ENCODE assay signal across 1 cellular context in genomic region chr11:119315139-119316016, GRCh38.
TF ChIP-seq lines count a peak whose summit lies in the region.

No MANE protein-coding gene starts in this region.

TF ChIP-seq in K562, 482 proteins besides CTCF, POLR2A, EP300 and RAD21:
- TF ChIP-seq, protein P1, sequence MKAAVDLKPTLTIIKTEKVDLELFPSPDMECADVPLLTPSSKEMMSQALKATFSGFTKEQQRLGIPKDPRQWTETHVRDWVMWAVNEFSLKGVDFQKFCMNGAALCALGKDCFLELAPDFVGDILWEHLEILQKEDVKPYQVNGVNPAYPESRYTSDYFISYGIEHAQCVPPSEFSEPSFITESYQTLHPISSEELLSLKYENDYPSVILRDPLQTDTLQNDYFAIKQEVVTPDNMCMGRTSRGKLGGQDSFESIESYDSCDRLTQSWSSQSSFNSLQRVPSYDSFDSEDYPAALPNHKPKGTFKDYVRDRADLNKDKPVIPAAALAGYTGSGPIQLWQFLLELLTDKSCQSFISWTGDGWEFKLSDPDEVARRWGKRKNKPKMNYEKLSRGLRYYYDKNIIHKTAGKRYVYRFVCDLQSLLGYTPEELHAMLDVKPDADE (conservative IDR thresholded peaks at IDR 0.05; ENCODE audit: control insufficient read depth, low read depth, low read length): no peak
- TF ChIP-seq ZBTB33 (CRISPR knock-in tag; IDR thresholded peaks at IDR 0.05): 0 out of 2 replicates have a peak, but pooled peaks have one; percentile 10
- TF ChIP-seq, protein P2, sequence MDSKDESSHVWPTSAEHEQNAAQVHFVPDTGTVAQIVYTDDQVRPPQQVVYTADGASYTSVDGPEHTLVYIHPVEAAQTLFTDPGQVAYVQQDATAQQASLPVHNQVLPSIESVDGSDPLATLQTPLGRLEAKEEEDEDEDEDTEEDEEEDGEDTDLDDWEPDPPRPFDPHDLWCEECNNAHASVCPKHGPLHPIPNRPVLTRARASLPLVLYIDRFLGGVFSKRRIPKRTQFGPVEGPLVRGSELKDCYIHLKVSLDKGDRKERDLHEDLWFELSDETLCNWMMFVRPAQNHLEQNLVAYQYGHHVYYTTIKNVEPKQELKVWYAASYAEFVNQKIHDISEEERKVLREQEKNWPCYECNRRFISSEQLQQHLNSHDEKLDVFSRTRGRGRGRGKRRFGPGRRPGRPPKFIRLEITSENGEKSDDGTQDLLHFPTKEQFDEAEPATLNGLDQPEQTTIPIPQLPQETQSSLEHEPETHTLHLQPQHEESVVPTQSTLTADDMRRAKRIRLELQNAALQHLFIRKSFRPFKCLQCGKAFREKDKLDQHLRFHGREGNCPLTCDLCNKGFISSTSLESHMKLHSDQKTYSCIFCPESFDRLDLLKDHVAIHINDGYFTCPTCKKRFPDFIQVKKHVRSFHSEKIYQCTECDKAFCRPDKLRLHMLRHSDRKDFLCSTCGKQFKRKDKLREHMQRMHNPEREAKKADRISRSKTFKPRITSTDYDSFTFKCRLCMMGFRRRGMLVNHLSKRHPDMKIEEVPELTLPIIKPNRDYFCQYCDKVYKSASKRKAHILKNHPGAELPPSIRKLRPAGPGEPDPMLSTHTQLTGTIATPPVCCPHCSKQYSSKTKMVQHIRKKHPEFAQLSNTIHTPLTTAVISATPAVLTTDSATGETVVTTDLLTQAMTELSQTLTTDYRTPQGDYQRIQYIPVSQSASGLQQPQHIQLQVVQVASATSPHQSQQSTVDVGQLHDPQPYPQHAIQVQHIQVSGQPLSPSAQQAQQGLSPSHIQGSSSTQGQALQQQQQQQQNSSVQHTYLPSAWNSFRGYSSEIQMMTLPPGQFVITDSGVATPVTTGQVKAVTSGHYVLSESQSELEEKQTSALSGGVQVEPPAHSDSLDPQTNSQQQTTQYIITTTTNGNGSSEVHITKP (IDR thresholded peaks at IDR 0.05; ENCODE audit: partially characterized antibody): no peak
